Comparison of ENCODE assay signal across 20 cellular contexts in genomic region chr12:49882248-49882850, GRCh38. TPM values are rescaled to one million over a fixed set of nuclear protein-coding genes. Genes with fewer than 3 reads are reported as not detected.
DNase-seq lines count a peak whose midpoint lies in the region; ATAC-seq and TF ChIP-seq lines count a peak whose summit lies in the region.
"Had no signal": no experiment of that assay in that cellular context is flagged by ENCODE, and none has a peak within 500 bp of the region (broad histone marks: within the 10 kb centered on the region; RNA-seq: fewer than 3 reads in every experiment).

No MANE protein-coding gene starts in this region.

- no peaks in the 10 kb centered on the region for H3K79me2 ChIP-seq in mesendoderm (ENCODE audit: control insufficient read depth, insufficient read depth, low read length)

- TF ChIP-seq CTCF in CD14-positive monocyte (IDR thresholded peaks at IDR 0.05) (no peak), upper lobe of left lung (IDR thresholded peaks at IDR 0.05) (no peak)

- peaks cover 16 to 25% (median 17%) of the 10 kb centered on the region in 3 donors for H3K27me3 Mint-ChIP-seq in CD14-positive monocyte (ENCODE audit: low read depth in 3 of 3)

- no peak overlapping the region for H3K27ac ChIP-seq in mesendoderm (ENCODE audit: low read depth, low read length)
- H3K27ac ChIP-seq in upper lobe of left lung: no peak overlapping the region
- H3K27ac ChIP-seq: brain microvascular endothelial cell, gastroesophageal sphincter, right atrium auricular region had no signal

- peak overlapping the region in 1 of 7 donors; percentile 53 for H3K27ac Mint-ChIP-seq in CD14-positive monocyte
- H3K27ac Mint-ChIP-seq: CD4-positive, alpha-beta T cell; stimulated activated naive CD8-positive, alpha-beta T cell treated with anti-CD3 and anti-CD28 coated beads, Interleukin-15, Interleukin-2, amounts not matched to agents 100 ng/mL and 50 ng/mL, for 24 hours had no signal

- WGBS in mesendoderm (ENCODE audit: extremely low coverage, insufficient coverage, low lambda C conversion rate): no CpG with 5 or more reads among the region's 8 CpGs
- WGBS in upper lobe of left lung, 2 donors: 81 to 86% methylated on average over 8 of the region's 8 CpGs

- H2BK5ac ChIP-seq in mesendoderm (ENCODE audit: low read length): no peak overlapping the region

- H3K18ac ChIP-seq in mesendoderm (ENCODE audit: low read length): no peak overlapping the region

- no peak overlapping the region for H3K4me2 ChIP-seq in mesendoderm (ENCODE audit: low read length)

- peaks cover 8% of the 10 kb centered on the region for H3K4me1 ChIP-seq in mesendoderm (ENCODE audit: control insufficient read depth, low read depth, low read length)
- no peaks in the 10 kb centered on the region for H3K4me1 ChIP-seq in upper lobe of left lung
- H3K4me1 ChIP-seq: gastroesophageal sphincter, right atrium auricular region had no signal

- no peak overlapping the region for H3K4ac ChIP-seq in mesendoderm (ENCODE audit: low read depth, low read length)

- TF ChIP-seq POLR2A in upper lobe of left lung (IDR thresholded peaks at IDR 0.05): no peak

- H4K5ac ChIP-seq in mesendoderm (ENCODE audit: low read length): no peak overlapping the region

- H3K27me3 ChIP-seq in mesendoderm (ENCODE audit: insufficient read depth, low read length, poor library complexity): no peaks in the 10 kb centered on the region
- H3K27me3 ChIP-seq in upper lobe of left lung: no peaks in the 10 kb centered on the region
- H3K27me3 ChIP-seq: right atrium auricular region had no signal

- no peaks in the 10 kb centered on the region for H3K79me1 ChIP-seq in mesendoderm (ENCODE audit: low read length)

- peaks cover 0 to 19% (median 7%) of the 10 kb centered on the region in 7 donors for H3K9me3 Mint-ChIP-seq in CD14-positive monocyte
- H3K9me3 Mint-ChIP-seq: CD4-positive, alpha-beta T cell had no signal

- H3K36me3 Mint-ChIP-seq in CD14-positive monocyte: no peaks in the 10 kb centered on the region

- H3K4me1 Mint-ChIP-seq in CD14-positive monocyte: no peaks in the 10 kb centered on the region

- no peak for TF ChIP-seq EP300 in upper lobe of left lung (IDR thresholded peaks at IDR 0.05)

- H3K4me3 Mint-ChIP-seq in CD14-positive monocyte: no peak overlapping the region
- H3K4me3 Mint-ChIP-seq: CD4-positive, alpha-beta T cell; stimulated activated naive CD8-positive, alpha-beta T cell treated with anti-CD3 and anti-CD28 coated beads, Interleukin-15, Interleukin-2, amounts not matched to agents 100 ng/mL and 50 ng/mL, for 24 hours had no signal

- H3K23ac ChIP-seq in mesendoderm (ENCODE audit: low read length): no peak overlapping the region

- no peak overlapping the region for H2BK15ac ChIP-seq in mesendoderm (replicated peaks; ENCODE audit: low read depth)

- H3K36me3 ChIP-seq in mesendoderm (ENCODE audit: control insufficient read depth, insufficient read depth, low read length): no peaks in the 10 kb centered on the region
- H3K36me3 ChIP-seq in upper lobe of left lung: no peaks in the 10 kb centered on the region
- H3K36me3 ChIP-seq: brain microvascular endothelial cell, gastroesophageal sphincter, right atrium auricular region had no signal

- no peak overlapping the region for H3K4me3 ChIP-seq in mesendoderm (ENCODE audit: low read length)
- H3K4me3 ChIP-seq in upper lobe of left lung: no peak overlapping the region
- H3K4me3 ChIP-seq: gastroesophageal sphincter, mucosa of descending colon, right atrium auricular region had no signal

- peak; percentile 31 for DNase-seq in CD14-positive monocyte (ENCODE audit: low spot score)
- DNase-seq in NCI-H2227 (lab: John Stamatoyannopoulos, UW; ENCODE audit: unreplicated experiment): peak; percentile 18
- DNase-seq in astrocyte of the hippocampus (ENCODE audit: low read depth, low spot score): peak; percentile 39
- DNase-seq in mesendoderm: peak; percentile 81
- no peak for DNase-seq in upper lobe of left lung
- DNase-seq in activated CD4-positive, alpha-beta T cell treated with anti-CD3 and anti-CD28 coated beads for 48 hours: no peak
- DNase-seq in activated CD8-positive, alpha-beta memory T cell treated with anti-CD3 and anti-CD28 coated beads, Interleukin-2, amount 50 U/mL, for 48 hours: no peak
- no peak for DNase-seq in stimulated activated naive CD4-positive, alpha-beta T cell (lab: John Stamatoyannopoulos, UW)
- DNase-seq: activated T-cell treated with anti-CD3 and anti-CD28 coated beads for 4 hours; brain microvascular endothelial cell; CD4-positive, alpha-beta T cell; dermis blood vessel endothelial cell; DMS79 treated with DMSO at 0.1 percent for 48 hours; NCI-H2029 treated with DMSO at 0.1 percent for 48 hours; NCI-H524 had no signal

- no peaks in the 10 kb centered on the region for H3K9me3 ChIP-seq in upper lobe of left lung
- H3K9me3 ChIP-seq: gastroesophageal sphincter, mucosa of descending colon, right atrium auricular region had no signal

- intact Hi-C loops in CD14-positive monocyte (cut with micrococcal nuclease): no loop called here

- no peak overlapping the region for H2BK120ac ChIP-seq in mesendoderm (ENCODE audit: low read depth, low read length)

- no peak overlapping the region for H2AK5ac ChIP-seq in mesendoderm (ENCODE audit: low read length)

- H3K56ac ChIP-seq in mesendoderm (ENCODE audit: low read length): peak overlapping the region; percentile 43

- no peak for ATAC-seq in upper lobe of left lung (ENCODE audit: low FRiP score in 2 of 2)
- ATAC-seq: gastroesophageal sphincter, left lobe of liver, mucosa of descending colon had no signal

- no peak overlapping the region for H4K8ac ChIP-seq in mesendoderm (ENCODE audit: low read depth, low read length)

- no peak overlapping the region for H3K9ac ChIP-seq in mesendoderm (ENCODE audit: low read length)

RNA-seq across cellular contexts. Expression of gene FAIM2, which starts 21.4 kb away (rescaled TPM):
- not detected for polyA plus RNA-seq in CD14-positive monocyte
- polyA plus RNA-seq in mesendoderm (2013, experiment 1 of 2): 0.27 TPM
- polyA plus RNA-seq in mesendoderm (2013, experiment 2 of 2): 0.11 TPM
- total RNA-seq in upper lobe of left lung: 1 to 10 TPM in 1 of 6 donors, under 1 TPM in 3, not detected in 2; 0.30 to 2.0 (median 0.64) TPM
- total RNA-seq: CD4-positive, alpha-beta T cell; dermis blood vessel endothelial cell; left lobe of liver had no signal

RNA-seq across cellular contexts. Expression of gene BCDIN3D, which starts 39.4 kb away (rescaled TPM):
- polyA plus RNA-seq in CD14-positive monocyte: 1 to 10 TPM in 1 of 2 donors, under 1 TPM in 1; 0.71 to 1.2 TPM
- 1.7 TPM for polyA plus RNA-seq in mesendoderm (2013, experiment 1 of 2)
- polyA plus RNA-seq in mesendoderm (2013, experiment 2 of 2): 1.5 TPM
- total RNA-seq in upper lobe of left lung: 1 to 10 TPM in 5 of 6 donors, under 1 TPM in 1; 0.44 to 4.9 (median 4.2) TPM

RNA-seq across cellular contexts. Expression of gene NCKAP5L, which starts 54.1 kb away (rescaled TPM):
- polyA plus RNA-seq in CD14-positive monocyte: 1 to 10 TPM; 3.7 to 6.8 TPM
- polyA plus RNA-seq in mesendoderm (2013, experiment 1 of 2): 11.3 TPM
- polyA plus RNA-seq in mesendoderm (2013, experiment 2 of 2): 11.2 TPM
- 10 to 100 TPM; 21.1 to 58.9 (median 30.8) TPM for total RNA-seq in upper lobe of left lung

Comparison
In these comparisons a context has a peak if more than half of its experiments do, and no peak if none do; other contexts are left out.
1. DNase-seq: peak in CD14-positive monocyte (single experiment), NCI-H2227 (single experiment), astrocyte of the hippocampus (single experiment) and mesendoderm (single experiment); none in upper lobe of left lung (0 of 2), activated CD4-positive, alpha-beta T cell treated with anti-CD3 and anti-CD28 coated beads for 48 hours (single experiment), activated CD8-positive, alpha-beta memory T cell treated with anti-CD3 and anti-CD28 coated beads, Interleukin-2, amount 50 U/mL, for 48 hours (single experiment) and stimulated activated naive CD4-positive, alpha-beta T cell (0 of 6).